Comparison of ENCODE assay signal across 18 cellular contexts in genomic region chr11:28964811-28965210, GRCh38.
DNase-seq lines count a peak whose midpoint lies in the region; ATAC-seq and TF ChIP-seq lines count a peak whose summit lies in the region.
"Had no signal": no experiment of that assay in that cellular context is flagged by ENCODE, and none has a peak within 500 bp of the region (broad histone marks: within the 10 kb centered on the region; RNA-seq: fewer than 3 reads in every experiment).

No MANE protein-coding gene starts in this region.

- H3K9me3 ChIP-seq in GM23248 (ENCODE audit: low read depth) (no peaks in the 10 kb centered on the region), adipocyte (ENCODE audit: control insufficient read depth, low read length) (peaks cover 6% of the 10 kb centered on the region)

- H3K27me3 ChIP-seq in GM23248 (replicated peaks; ENCODE audit: insufficient read depth) = no peaks in the 10 kb centered on the region
- no peaks in the 10 kb centered on the region for H3K27me3 ChIP-seq in adipocyte (replicated peaks; ENCODE audit: control insufficient read depth, insufficient read depth, low read length)

- H2AFZ ChIP-seq in GM23248 = no peak overlapping the region

- DNase-seq in AG04449 (ENCODE audit: low read depth, low spot score) (peak; percentile 31), GM23248 (peak; percentile 24), adipocyte (ENCODE audit: low read depth) (peak; percentile 57), hepatic stellate cell (ENCODE audit: low spot score) (peak; percentile 23), NAMALWA (ENCODE audit: low spot score) (no peak), occipital lobe (lab: John Stamatoyannopoulos, UW) (no peak)
- DNase-seq: 8988T, DMS153, H9, NCI-H1092, NCI-H146, NCI-H2081, NCI-H510A had no signal

- H3K27ac ChIP-seq in GM23248 = peak overlapping the region; percentile 52
- H3K27ac ChIP-seq: KMS-11 had no signal

- H3K79me2 ChIP-seq in GM23248 (ENCODE audit: insufficient read depth) = no peaks in the 10 kb centered on the region

- POLR2A ChIA-PET in AG04449 (lab: Yijun Ruan, JAX) = interaction anchor here (0.9 kb wide), 1 partner anchor 128 kb away, joined by 3 read pairs; no protein-coding TSS in a partner anchor

- no peaks in the 10 kb centered on the region for H3K9me2 ChIP-seq in GM23248 (ENCODE audit: insufficient read depth)

- 24 to 29% methylated on average over 1 of the region's 1 CpG for WGBS in GM23248 (ENCODE audit: low coverage in 1 of 2, low lambda C conversion rate in 2 of 2, missing lambda C conversion rate in 2 of 2), 2 experiments

- no peak for TF ChIP-seq CTCF in AG04449 (IDR thresholded peaks at IDR 0.05; ENCODE audit: insufficient read depth, low read length, missing control alignments)

- H3K36me3 ChIP-seq in GM23248 (ENCODE audit: low read depth) (no peaks in the 10 kb centered on the region; the same call in 1 of the 2 replicates), adipocyte (ENCODE audit: control insufficient read depth, insufficient read depth, low read length, severe bottlenecking) (no peaks in the 10 kb centered on the region)

- CTCF ChIA-PET in AG04449 (lab: Yijun Ruan, JAX) = no interaction called here

- H3K4me3 ChIP-seq in AG04449 (ENCODE audit: low read depth, low read length) (no peak overlapping the region), GM23248 (no peak overlapping the region), adipocyte (ENCODE audit: low read length) (no peak overlapping the region)

- ATAC-seq in HG03095 (IDR thresholded peaks at IDR 0.05; ENCODE audit: unreplicated experiment) (no peak), GM21515 (IDR thresholded peaks at IDR 0.05; ENCODE audit: unreplicated experiment) (no peak)
- ATAC-seq: HepG2, Right ventricle myocardium inferior had no signal

- in situ Hi-C loops in GM23248 (cut with MboI) = no loop called here

- H4K20me1 ChIP-seq in GM23248 (ENCODE audit: insufficient read depth) = no peaks in the 10 kb centered on the region

- peaks cover 49% of the 10 kb centered on the region for H3K4me1 ChIP-seq in GM23248 (ENCODE audit: insufficient read depth)
- H3K4me1 ChIP-seq in adipocyte (ENCODE audit: control insufficient read depth, insufficient read depth, low read length) = peaks cover 12% of the 10 kb centered on the region

- peak overlapping the region; percentile 47 for H3K4me2 ChIP-seq in GM23248 (ENCODE audit: unreplicated experiment)
- H3K4me2 ChIP-seq: KMS-11 had no signal

- H3F3A ChIP-seq in GM23248 (ENCODE audit: insufficient read depth) = peaks cover 37% of the 10 kb centered on the region

- H3K9ac ChIP-seq in GM23248 (no peak overlapping the region), adipocyte (ENCODE audit: low read length) (no peak overlapping the region)
- H3K9ac ChIP-seq: KMS-11 had no signal

Comparison
In these comparisons a context has a peak if more than half of its experiments do, and no peak if none do; other contexts are left out.
1. DNase-seq: peak in AG04449 (single experiment), GM23248 (single experiment), adipocyte (single experiment) and hepatic stellate cell (single experiment); none in NAMALWA (single experiment) and occipital lobe (single experiment).